In the genomic region with DNA sequence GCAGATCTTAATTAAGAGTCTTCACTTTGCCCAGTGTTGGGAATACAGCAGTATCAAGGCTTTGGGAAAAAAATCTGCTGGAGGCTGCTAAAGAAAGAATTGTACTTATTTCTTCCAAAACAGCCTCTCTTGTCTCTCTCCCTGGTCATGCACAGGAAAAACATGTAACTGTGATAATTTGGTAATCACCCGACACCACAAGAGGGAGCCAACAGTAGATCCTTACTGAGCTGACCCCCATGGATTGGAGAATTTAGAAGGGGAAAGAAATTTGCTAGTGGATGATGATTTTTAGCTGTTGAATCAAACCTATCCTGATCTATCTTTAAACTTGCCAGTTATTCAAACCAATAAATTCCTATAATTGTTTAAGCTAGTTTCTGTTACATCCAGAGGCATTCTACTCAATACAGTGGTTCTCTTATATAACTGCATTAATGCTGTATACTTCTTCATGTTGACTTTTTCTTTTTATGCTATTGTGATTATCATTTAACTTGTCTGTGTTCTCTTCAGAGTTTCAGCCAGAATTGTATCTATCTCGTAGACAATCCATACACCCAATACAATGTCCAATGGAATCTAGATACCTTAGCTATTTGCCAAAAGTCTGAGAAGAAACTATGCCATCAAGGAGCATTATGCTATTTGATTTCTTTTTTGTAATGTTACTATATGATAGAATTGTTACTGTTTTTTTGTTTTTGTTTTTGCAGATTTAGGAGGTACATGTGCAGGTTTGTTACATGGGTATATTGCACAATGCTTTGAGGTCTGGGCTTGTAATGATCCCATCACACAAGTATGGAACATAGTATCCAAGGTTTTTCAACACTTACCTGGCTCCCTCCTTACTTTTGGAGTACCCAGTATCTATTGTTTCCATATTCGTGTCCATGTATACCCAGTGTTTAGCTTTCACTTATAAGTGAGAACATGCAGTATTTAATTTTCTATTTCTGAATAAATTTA, we compare ENCODE assay signal across 8 cellular contexts. TPM values are rescaled to one million over a fixed set of nuclear protein-coding genes. Genes with fewer than 3 reads are reported as not detected.
DNase-seq lines count a peak whose midpoint lies in the region; ATAC-seq and TF ChIP-seq lines count a peak whose summit lies in the region.

No MANE protein-coding gene starts in this region.

- TF ChIP-seq EP300 in neural cell (conservative IDR thresholded peaks at IDR 0.05; ENCODE audit: poor library complexity, severe bottlenecking), result no peak

- H4K20me1 ChIP-seq in IMR-90 (ENCODE audit: insufficient read depth, low read length), result no peaks in the 10 kb centered on the region
- H4K20me1 ChIP-seq in neural cell (ENCODE audit: insufficient read depth), result no peaks in the 10 kb centered on the region

- CTCF ChIA-PET in IMR-90 (lab: Yijun Ruan, JAX), result interaction anchor here (1.3 to 1.5 kb wide), 2 partner anchors 12 to 47 kb away, joined by 3 to 5 read pairs; a partner anchor contains a TSS

- TF ChIP-seq POLR2A in IMR-90 (IDR thresholded peaks at IDR 0.05; ENCODE audit: low read depth, low read length) (no peak), esophagus squamous epithelium (IDR thresholded peaks at IDR 0.05) (no peak)

- no peaks in the 10 kb centered on the region for H3K9me1 ChIP-seq in IMR-90 (ENCODE audit: insufficient read depth, low read length)

- no peaks in the 10 kb centered on the region for H3K79me1 ChIP-seq in IMR-90 (ENCODE audit: low read depth in 1 of 2, low read length in 2 of 2)

- H3K9me3 ChIP-seq in IMR-90 (ENCODE audit: control insufficient read depth, insufficient read depth, low read length) (no peaks in the 10 kb centered on the region), esophagus squamous epithelium (no peaks in the 10 kb centered on the region), neural cell (ENCODE audit: low read length) (peaks cover 4% of the 10 kb centered on the region)

- H2BK5ac ChIP-seq in IMR-90 (ENCODE audit: low read depth, low read length, poor library complexity, severe bottlenecking), result no peak overlapping the region

- H2BK20ac ChIP-seq in IMR-90 (ENCODE audit: low read depth, low read length), result no peak overlapping the region

- no peak overlapping the region for H3K18ac ChIP-seq in IMR-90 (ENCODE audit: low read depth, low read length)

- no TSS peak for BruUV-seq in IMR-90 (replicated peaks; lab: Mats Ljungman, UMichigan)

- no peaks in the 10 kb centered on the region for H3K27me3 ChIP-seq in IMR-90 (ENCODE audit: control insufficient read depth, insufficient read depth, low read length)
- no peaks in the 10 kb centered on the region for H3K27me3 ChIP-seq in esophagus squamous epithelium
- H3K27me3 ChIP-seq in neural cell (ENCODE audit: insufficient read depth, low read depth, low read length), result no peaks in the 10 kb centered on the region

- H2AK5ac ChIP-seq in IMR-90 (ENCODE audit: low read depth, low read length), result no peak overlapping the region

- H3K4me1 ChIP-seq in IMR-90 (ENCODE audit: control insufficient read depth, insufficient read depth, low read length), result no peaks in the 10 kb centered on the region
- no peaks in the 10 kb centered on the region for H3K4me1 ChIP-seq in esophagus squamous epithelium

- H3K79me2 ChIP-seq in neural cell (replicated peaks; ENCODE audit: insufficient read depth, low read length), result no peaks in the 10 kb centered on the region

- H3K4me2 ChIP-seq in IMR-90 (ENCODE audit: low read depth, low read length), result no peak overlapping the region
- H3K4me2 ChIP-seq in neural cell (ENCODE audit: low read length), result no peak overlapping the region

- TF ChIP-seq RAD21 in IMR-90 (IDR thresholded peaks at IDR 0.05; ENCODE audit: low read length) (peak; percentile 50), neural cell (conservative IDR thresholded peaks at IDR 0.05) (peak; percentile 74)

- no peak overlapping the region for H4K91ac ChIP-seq in IMR-90 (ENCODE audit: insufficient read depth, low read depth, low read length)

- H2BK15ac ChIP-seq in IMR-90 (ENCODE audit: low read depth, low read length), result no peak overlapping the region

- no peak overlapping the region for H3K9ac ChIP-seq in IMR-90 (ENCODE audit: low read depth, low read length)
- H3K9ac ChIP-seq in neural cell (ENCODE audit: low read length), result no peak overlapping the region

- H3K4ac ChIP-seq in IMR-90 (ENCODE audit: low read depth, low read length), result no peak overlapping the region

- H3K27ac ChIP-seq in IMR-90 (ENCODE audit: insufficient read depth, low read length), result no peak overlapping the region
- H3K27ac ChIP-seq in esophagus squamous epithelium, result no peak overlapping the region
- no peak overlapping the region for H3K27ac ChIP-seq in neural cell (ENCODE audit: low read length)

- no peaks in the 10 kb centered on the region for H3K36me3 ChIP-seq in IMR-90 (ENCODE audit: control insufficient read depth, insufficient read depth, low read length)
- H3K36me3 ChIP-seq in esophagus squamous epithelium, result no peaks in the 10 kb centered on the region
- H3K36me3 ChIP-seq in neural cell (ENCODE audit: insufficient read depth, low read length), result no peaks in the 10 kb centered on the region

- in situ Hi-C loops in IMR-90 (cut with MboI; ENCODE audit: low sequenced_read_pairs), result no loop called here

- H2AFZ ChIP-seq in IMR-90 (replicated peaks; ENCODE audit: low read length, poor library complexity) (no peak overlapping the region), neural cell (ENCODE audit: low read depth, low read length) (no peak overlapping the region)

- intact Hi-C loops in IMR-90 (cut with micrococcal nuclease) (loop anchor here (5.0 kb wide), 3 partner anchors 146 to 681 kb away; no protein-coding TSS in a partner anchor), esophagus squamous epithelium (cut with DNase I) (no loop called here)

- POLR2A ChIA-PET in IMR-90 (lab: Charles Lee; ENCODE audit: unreplicated experiment), result no interaction called here

- dilution Hi-C loops in IMR-90 (cut with HindIII; ENCODE audit: low sequenced_read_pairs, unreplicated experiment), result no loop called here

- no CpG with 5 or more reads among the region's 3 CpGs for WGBS in IMR-90 (ENCODE audit: extremely low coverage in 2 of 2, insufficient read length in 1 of 2), 2 experiments
- 7 to 8% methylated on average over 3 of the region's 3 CpGs for WGBS in esophagus squamous epithelium, 2 donors

- H3K23ac ChIP-seq in IMR-90 (ENCODE audit: low read depth, low read length), result no peak overlapping the region

- TF ChIP-seq CTCF in IMR-90 (conservative IDR thresholded peaks at IDR 0.05; ENCODE audit: low read depth, low read length) (peak; percentile 56), esophagus squamous epithelium (IDR thresholded peaks at IDR 0.05) (peak in 5 of 6 experiments; percentile 35 to 63 (median 56)), neural cell (IDR thresholded peaks at IDR 0.05; ENCODE audit: poor library complexity, severe bottlenecking) (peak; percentile 76)

- no peak overlapping the region for H2BK120ac ChIP-seq in IMR-90 (ENCODE audit: low read depth, low read length)

- H3K14ac ChIP-seq in IMR-90 (replicated peaks; ENCODE audit: low read depth, low read length), result no peak overlapping the region

- no peak overlapping the region for H3K56ac ChIP-seq in IMR-90 (ENCODE audit: extremely low read depth, insufficient read depth, low read length)

- no peak overlapping the region for H4K8ac ChIP-seq in IMR-90 (ENCODE audit: low read depth in 2 of 2, low read length in 2 of 2)

- H2AK9ac ChIP-seq in IMR-90 (replicated peaks; ENCODE audit: low read depth, low read length, poor library complexity), result no peak overlapping the region

- ATAC-seq in GM21390 (IDR thresholded peaks at IDR 0.05; ENCODE audit: unreplicated experiment), result peak; percentile 90
- peak; percentile 62 for ATAC-seq in IMR-90 (ENCODE audit: low read depth)

- no peaks in the 10 kb centered on the region for H3K9me2 ChIP-seq in neural cell (ENCODE audit: insufficient read depth, low read length)

- H3F3A ChIP-seq in neural cell (ENCODE audit: insufficient read depth, low read length, poor library complexity, severe bottlenecking), result no peaks in the 10 kb centered on the region

- H4K5ac ChIP-seq in IMR-90 (ENCODE audit: low read depth, low read length), result no peak overlapping the region

- H3K4me3 ChIP-seq in IMR-90 (ENCODE audit: insufficient read depth, low read depth, low read length), result no peak overlapping the region
- H3K4me3 ChIP-seq in esophagus squamous epithelium, result no peak overlapping the region
- H3K4me3 ChIP-seq in neural cell (ENCODE audit: low read length), result no peak overlapping the region

- peak; percentile 2 for DNase-seq in NCI-H2171 treated with DMSO at 0.1 percent for 48 hours (lab: John Stamatoyannopoulos, UW)
- DNase-seq in NCI-H2171 (lab: John Stamatoyannopoulos, UW), result no peak
- peak; percentile 32 for DNase-seq in IMR-90
- DNase-seq in RPMI8226, result peak; percentile 41
- DNase-seq in esophagus squamous epithelium (lab: John Stamatoyannopoulos, UW), result no peak
- DNase-seq in DMS79 (lab: John Stamatoyannopoulos, UW), result no peak

TF ChIP-seq in IMR-90, 13 proteins besides CTCF, POLR2A, EP300 and RAD21:
- peak; percentile 42 for TF ChIP-seq SMC3 (IDR thresholded peaks at IDR 0.05; ENCODE audit: low read depth, low read length)
- TF ChIP-seq CEBPB (IDR thresholded peaks at IDR 0.05; ENCODE audit: low read depth, low read length), result peak; percentile 50; the same call in 1 of the 2 replicates
- no peak for TF ChIP-seq NFE2L2 (IDR thresholded peaks at IDR 0.05; ENCODE audit: low read depth, low read length)
- no peak for TF ChIP-seq RFX5 (IDR thresholded peaks at IDR 0.05; ENCODE audit: low read depth, low read length)
- TF ChIP-seq RCOR1 (IDR thresholded peaks at IDR 0.05; ENCODE audit: insufficient replicate concordance, low read length), result no peak
TF ChIP-seq in IMR-90: peak in this region for 2.

TF ChIP-seq in neural cell, 6 proteins besides CTCF, POLR2A, EP300 and RAD21 (continues in another document):
- peak; percentile 82 for TF ChIP-seq SMC3 (conservative IDR thresholded peaks at IDR 0.05; ENCODE audit: poor library complexity)

RNA-seq across cellular contexts. Expression of a gene that starts 31.3 kb away (rescaled TPM):
- total RNA-seq in IMR-90 (2012; rRNA removed) (not detected in 2 replicates), esophagus squamous epithelium (under 1 TPM in 2 of 4 donors, not detected in 2; 0.13 to 0.29 TPM)
- polyA plus RNA-seq in IMR-90 (2012; rRNA removed) (not detected in 2 replicates), neural cell (not detected in 2 replicates)
- not detected in 2 replicates for polyA plus RNA-seq in IMR-90 (2012; cell fraction: cytosol; rRNA removed)
- polyA plus RNA-seq in IMR-90 (2012; cell fraction: nucleus; rRNA removed; ENCODE audit: low replicate concordance), result not detected in 2 replicates
- polyA minus RNA-seq in neural cell, result not detected in 2 replicates

RNA-seq across cellular contexts. Expression of a gene that starts 47.2 kb away (rescaled TPM):
- total RNA-seq in IMR-90 (2012; rRNA removed) (52.5 and 66.7 TPM in 2 replicates), esophagus squamous epithelium (100 to 1,000 TPM in 1 of 4 donors, 10 to 100 TPM in 3; 87.3 to 121 (median 87.9) TPM)
- polyA plus RNA-seq in IMR-90 (2012; rRNA removed) (43.1 and 46.9 TPM in 2 replicates), neural cell (151 and 180 TPM in 2 replicates)
- 37.8 and 42.1 TPM in 2 replicates for polyA plus RNA-seq in IMR-90 (2012; cell fraction: cytosol; rRNA removed)
- polyA plus RNA-seq in IMR-90 (2012; cell fraction: nucleus; rRNA removed; ENCODE audit: low replicate concordance), result 16.9 and 32.0 TPM in 2 replicates
- 128 TPM in 2 replicates for polyA minus RNA-seq in neural cell

Comparison
In these comparisons a context has a peak if more than half of its experiments do, and no peak if none do; other contexts are left out.
1. DNase-seq: peak in NCI-H2171 treated with DMSO at 0.1 percent for 48 hours (single experiment), IMR-90 (single experiment) and RPMI8226 (single experiment); none in NCI-H2171 (single experiment), esophagus squamous epithelium (single experiment) and DMS79 (single experiment).
2. Peak in every context shown above with its lines, with median percentiles within 50 percentile points of each other: CTCF ChIP-seq.